Comparison of ENCODE assay signal across 26 cellular contexts in genomic region chr2:672606-672905, GRCh38.
"Had no signal": no experiment of that assay in that cellular context is flagged by ENCODE, and none has a peak within 500 bp of the region (broad histone marks: within the 10 kb centered on the region; RNA-seq: fewer than 3 reads in every experiment).

No MANE protein-coding gene starts in this region.

- H3K9me3 Mint-ChIP-seq: activated CD4-positive, alpha-beta memory T cell treated with anti-CD3 and anti-CD28 coated beads, Interleukin-2, amount 10 ng/mL, durations not matched to agents 7 days and 5 days; activated naive CD4-positive, alpha-beta T cell treated with anti-CD3 and anti-CD28 coated beads, Interleukin-2, amount 50 U/mL, for 72 hours; activated T-cell treated with anti-CD3 and anti-CD28 coated beads, Interleukin-2, amount 50 U/mL, for 4 hours; dendritic cell treated with granulocyte-macrophage colony-stimulating factor and Interleukin-4, amounts not matched to agents 40 ng/mL and 50 ng/mL, for 4 days had no signal

- H3K27me3 ChIP-seq: breast epithelium, esophagus squamous epithelium, heart right ventricle, pancreas, tibial nerve had no signal

- H3K4me3 ChIP-seq: breast epithelium, esophagus squamous epithelium, heart right ventricle, lower lobe of right lung, pancreas, prostate gland, tibial nerve had no signal

- H3K27me3 Mint-ChIP-seq: activated CD4-positive, alpha-beta memory T cell treated with anti-CD3 and anti-CD28 coated beads, Interleukin-2, amount 10 ng/mL, durations not matched to agents 7 days and 5 days; activated CD4-positive, alpha-beta T cell treated with anti-CD3 and anti-CD28 coated beads, Interleukin-2, amount 10 ng/mL, durations not matched to agents 7 days and 5 days; dendritic cell treated with granulocyte-macrophage colony-stimulating factor and Interleukin-4, amounts not matched to agents 40 ng/mL and 50 ng/mL, for 4 days had no signal

- ATAC-seq: activated naive CD4-positive, alpha-beta T cell treated with anti-CD3 and anti-CD28 coated beads, Interleukin-2, amount 50 U/mL, for 72 hours; activated T-cell treated with anti-CD3 and anti-CD28 coated beads, Interleukin-2, amount 50 U/mL, for 4 hours; heart right ventricle; lower lobe of right lung; pancreas; sciatic nerve had no signal

- H3K27ac ChIP-seq: breast epithelium, epithelial cell of prostate, esophagus squamous epithelium, lower lobe of right lung, pancreas, prostate gland, tibial nerve had no signal

- H3K9me3 ChIP-seq: breast epithelium, esophagus squamous epithelium, heart right ventricle, lower lobe of right lung, pancreas, prostate gland, tibial nerve had no signal

- H3K27ac Mint-ChIP-seq: activated CD4-positive, alpha-beta memory T cell treated with anti-CD3 and anti-CD28 coated beads, Interleukin-2, amount 10 ng/mL, durations not matched to agents 7 days and 5 days; activated CD4-positive, alpha-beta T cell treated with anti-CD3 and anti-CD28 coated beads, Interleukin-2, amount 10 ng/mL, durations not matched to agents 7 days and 5 days; activated naive CD4-positive, alpha-beta T cell treated with anti-CD3 and anti-CD28 coated beads, Interleukin-2, amount 50 U/mL, for 72 hours; activated T-helper 2 cell treated with anti-CD3 and anti-CD28 coated beads, Interferon-gamma antibody, Interleukin-2, Interleukin-4, amounts not matched to agents 10 μg/mL and 5 μg/mL and 100 μg/mL, durations not matched to agents 14 hours and 24 hours and 36 hours; dendritic cell treated with granulocyte-macrophage colony-stimulating factor and Interleukin-4, amounts not matched to agents 40 ng/mL and 50 ng/mL, for 4 days; nephron had no signal

- DNase-seq: activated CD4-positive, alpha-beta memory T cell treated with anti-CD3 and anti-CD28 coated beads, Interleukin-2, amount 10 ng/mL, durations not matched to agents 7 days and 5 days; activated CD4-positive, alpha-beta T cell treated with anti-CD3 and anti-CD28 coated beads for 1 hour; activated CD4-positive, alpha-beta T cell treated with anti-CD3 and anti-CD28 coated beads, Interleukin-2, amount 10 ng/mL, durations not matched to agents 7 days and 5 days; activated T-cell treated with anti-CD3 and anti-CD28 coated beads, Interleukin-2, amount 50 U/mL, for 4 hours; central memory CD4-positive, alpha-beta T cell; esophagus squamous epithelium; foreskin melanocyte; heart right ventricle; lower lobe of right lung; mesendoderm; retina; small intestine; stimulated activated CD4-positive, alpha-beta T cell treated with anti-CD3 and anti-CD28 coated beads, Interleukin-4, amount 100 ng/mL, for 4 hours; stimulated activated CD8-positive, alpha-beta memory T cell treated with anti-CD3 and anti-CD28 coated beads, Interleukin-4, amount 100 ng/mL, for 48 hours; stimulated activated naive CD4-positive, alpha-beta T cell; T-helper 2 cell had no signal

- H3K4me1 ChIP-seq: breast epithelium had no signal

- H3K4me3 Mint-ChIP-seq: activated CD4-positive, alpha-beta memory T cell treated with anti-CD3 and anti-CD28 coated beads, Interleukin-2, amount 10 ng/mL, durations not matched to agents 7 days and 5 days; activated CD4-positive, alpha-beta T cell treated with anti-CD3 and anti-CD28 coated beads, Interleukin-2, amount 10 ng/mL, durations not matched to agents 7 days and 5 days; activated T-cell treated with anti-CD3 and anti-CD28 coated beads, Interleukin-2, amount 50 U/mL, for 4 hours; dendritic cell treated with granulocyte-macrophage colony-stimulating factor and Interleukin-4, amounts not matched to agents 40 ng/mL and 50 ng/mL, for 4 days; nephron had no signal
